Comparison of ENCODE assay signal across 14 cellular contexts in genomic region chr1:161388639-161389038, GRCh38. TPM values are rescaled to one million over a fixed set of nuclear protein-coding genes. Genes with fewer than 3 reads are reported as not detected.
DNase-seq lines count a peak whose midpoint lies in the region; ATAC-seq and TF ChIP-seq lines count a peak whose summit lies in the region.
"Had no signal": no experiment of that assay in that cellular context is flagged by ENCODE, and none has a peak within 500 bp of the region (broad histone marks: within the 10 kb centered on the region; RNA-seq: fewer than 3 reads in every experiment).

No MANE protein-coding gene starts in this region.

- H3K36me3 Mint-ChIP-seq in activated CD8-positive, alpha-beta memory T cell treated with anti-CD3 and anti-CD28 coated beads, Interleukin-2, amount 10 ng/mL, durations not matched to agents 7 days and 5 days = peaks cover 2% of the 10 kb centered on the region
- no peaks in the 10 kb centered on the region for H3K36me3 Mint-ChIP-seq in stimulated activated memory B cell treated with anti-CD40 and anti-IgM and Interleukin-4, amounts not matched to agents 10 μg/mL and 1 μg/mL and 100 μg/mL, for 72 hours
- H3K36me3 Mint-ChIP-seq: stimulated activated naive B cell treated with anti-CD40 and anti-IgM and Interleukin-4, amounts not matched to agents 10 μg/mL and 1 μg/mL and 100 μg/mL, for 72 hours had no signal

- no peak overlapping the region for H3K4me3 ChIP-seq in WERI-Rb-1 (ENCODE audit: low read depth, low read length)
- no peak overlapping the region for H3K4me3 ChIP-seq in gastroesophageal sphincter
- no peak overlapping the region for H3K4me3 ChIP-seq in testis

- H3K4me1 Mint-ChIP-seq in activated CD8-positive, alpha-beta memory T cell treated with anti-CD3 and anti-CD28 coated beads, Interleukin-2, amount 10 ng/mL, durations not matched to agents 7 days and 5 days = peaks cover 37% of the 10 kb centered on the region
- peaks cover 16% of the 10 kb centered on the region for H3K4me1 Mint-ChIP-seq in stimulated activated memory B cell treated with anti-CD40 and anti-IgM and Interleukin-4, amounts not matched to agents 10 μg/mL and 1 μg/mL and 100 μg/mL, for 72 hours

- intact Hi-C loops in testis (cut with DNase I; ENCODE audit: low total_unique reads) = loop anchor here (10.0 kb wide), 1 partner anchor 174 kb away; the partner anchor contains the start of gene FCER1G

- 90 to 100% methylated on average over 1 to 3 of the region's 3 CpGs for WGBS in gastroesophageal sphincter (ENCODE audit: low coverage in 1 of 2), 2 donors
- WGBS in testis, 2 donors = 68 to 88% methylated on average over 3 of the region's 3 CpGs

- H3K4me3 Mint-ChIP-seq in activated CD8-positive, alpha-beta memory T cell treated with anti-CD3 and anti-CD28 coated beads, Interleukin-2, amount 10 ng/mL, durations not matched to agents 7 days and 5 days = peak overlapping the region; percentile 91
- H3K4me3 Mint-ChIP-seq in stimulated activated memory B cell treated with anti-CD40 and anti-IgM and Interleukin-4, amounts not matched to agents 10 μg/mL and 1 μg/mL and 100 μg/mL, for 72 hours = peak overlapping the region; percentile 98

- no peak overlapping the region for H3K27ac ChIP-seq in WERI-Rb-1
- H3K27ac ChIP-seq in gastroesophageal sphincter = peak overlapping the region in 3 of 4 donors; percentile 88 to 96 (median 92)
- H3K27ac ChIP-seq in testis = no peak overlapping the region

- ATAC-seq in activated CD8-positive, alpha-beta memory T cell treated with anti-CD3 and anti-CD28 coated beads, Interleukin-2, amount 10 ng/mL, durations not matched to agents 7 days and 5 days = no peak
- ATAC-seq in gastroesophageal sphincter = no peak
- ATAC-seq in stimulated activated memory B cell treated with anti-CD40 and anti-IgM and Interleukin-4, amounts not matched to agents 10 μg/mL and 1 μg/mL and 100 μg/mL, for 72 hours = no peak
- ATAC-seq: stimulated activated naive B cell treated with anti-CD40 and anti-IgM and Interleukin-4, amounts not matched to agents 10 μg/mL and 1 μg/mL and 100 μg/mL, for 72 hours had no signal

- TF ChIP-seq CTCF in WERI-Rb-1 (IDR thresholded peaks at IDR 0.05; ENCODE audit: low read depth, low read length) = peak; percentile 38; the same call in 1 of the 2 replicates
- TF ChIP-seq CTCF in gastroesophageal sphincter (IDR thresholded peaks at IDR 0.05) = no peak
- no peak for TF ChIP-seq CTCF in testis (IDR thresholded peaks at IDR 0.05)

- H3K27ac Mint-ChIP-seq in activated CD8-positive, alpha-beta memory T cell treated with anti-CD3 and anti-CD28 coated beads, Interleukin-2, amount 10 ng/mL, durations not matched to agents 7 days and 5 days = peak overlapping the region; percentile 42
- peak overlapping the region; percentile 94 for H3K27ac Mint-ChIP-seq in stimulated activated memory B cell treated with anti-CD40 and anti-IgM and Interleukin-4, amounts not matched to agents 10 μg/mL and 1 μg/mL and 100 μg/mL, for 72 hours

- peak; percentile 39 for DNase-seq in activated CD8-positive, alpha-beta memory T cell treated with anti-CD3 and anti-CD28 coated beads, Interleukin-2, amount 10 ng/mL, durations not matched to agents 7 days and 5 days
- DNase-seq in activated CD8-positive, alpha-beta memory T cell treated with anti-CD3 and anti-CD28 coated beads, Interleukin-2, amount 50 U/mL, for 48 hours = no peak
- DNase-seq in WERI-Rb-1 (no peak), NCI-H345 treated with DMSO at 0.1 percent for 48 hours (lab: John Stamatoyannopoulos, UW; ENCODE audit: unreplicated experiment) (no peak), testis (no peak), mesenteric fat pad (ENCODE audit: low spot score) (no peak)
- DNase-seq: ACHN; NCI-H510A treated with DMSO at 0.1 percent for 48 hours; stimulated activated naive B cell treated with anti-CD40 and anti-IgM and Interleukin-4, amounts not matched to agents 10 μg/mL and 1 μg/mL and 100 μg/mL, for 72 hours had no signal

- H3K4me1 ChIP-seq in gastroesophageal sphincter (peaks cover 0 to 17% (median 0%) of the 10 kb centered on the region in 3 donors), testis (peaks cover 5% of the 10 kb centered on the region)

- no peaks in the 10 kb centered on the region for H3K27me3 Mint-ChIP-seq in activated CD8-positive, alpha-beta memory T cell treated with anti-CD3 and anti-CD28 coated beads, Interleukin-2, amount 10 ng/mL, durations not matched to agents 7 days and 5 days
- H3K27me3 Mint-ChIP-seq in stimulated activated memory B cell treated with anti-CD40 and anti-IgM and Interleukin-4, amounts not matched to agents 10 μg/mL and 1 μg/mL and 100 μg/mL, for 72 hours = no peaks in the 10 kb centered on the region
- H3K27me3 Mint-ChIP-seq: stimulated activated naive B cell treated with anti-CD40 and anti-IgM and Interleukin-4, amounts not matched to agents 10 μg/mL and 1 μg/mL and 100 μg/mL, for 72 hours had no signal

- no peaks in the 10 kb centered on the region for H3K9me3 ChIP-seq in WERI-Rb-1 (ENCODE audit: severe bottlenecking)
- no peaks in the 10 kb centered on the region for H3K9me3 ChIP-seq in gastroesophageal sphincter
- no peaks in the 10 kb centered on the region for H3K9me3 ChIP-seq in testis

- TF ChIP-seq POLR2A in gastroesophageal sphincter (IDR thresholded peaks at IDR 0.05) = no peak
- TF ChIP-seq POLR2A in testis (IDR thresholded peaks at IDR 0.05) = no peak

- CTCF ChIA-PET in activated CD8-positive, alpha-beta memory T cell treated with anti-CD3 and anti-CD28 coated beads, Interleukin-2, amount 10 ng/mL, durations not matched to agents 7 days and 5 days (lab: Charles Lee) = interaction anchor here (1.0 to 12.7 kb wide), 5 partner anchors 14 to 221 kb away, joined by 3 to 215 read pairs (median 3); partner anchors contain the start of genes APOA2 and TOMM40L

- no peaks in the 10 kb centered on the region for H3K9me3 Mint-ChIP-seq in activated CD8-positive, alpha-beta memory T cell treated with anti-CD3 and anti-CD28 coated beads, Interleukin-2, amount 10 ng/mL, durations not matched to agents 7 days and 5 days (ENCODE audit: low read depth)
- H3K9me3 Mint-ChIP-seq in stimulated activated memory B cell treated with anti-CD40 and anti-IgM and Interleukin-4, amounts not matched to agents 10 μg/mL and 1 μg/mL and 100 μg/mL, for 72 hours = no peaks in the 10 kb centered on the region
- H3K9me3 Mint-ChIP-seq: stimulated activated naive B cell treated with anti-CD40 and anti-IgM and Interleukin-4, amounts not matched to agents 10 μg/mL and 1 μg/mL and 100 μg/mL, for 72 hours had no signal

- H3K36me3 ChIP-seq in WERI-Rb-1 (no peaks in the 10 kb centered on the region), gastroesophageal sphincter (no peaks in the 10 kb centered on the region), testis (ENCODE audit: low read depth, missing control alignments) (no peaks in the 10 kb centered on the region)

- no peak for TF ChIP-seq EP300 in gastroesophageal sphincter (IDR thresholded peaks at IDR 0.05)

- H3K27me3 ChIP-seq in WERI-Rb-1 (ENCODE audit: insufficient read depth, low read depth, severe bottlenecking) = no peaks in the 10 kb centered on the region
- H3K27me3 ChIP-seq in gastroesophageal sphincter = no peaks in the 10 kb centered on the region
- no peaks in the 10 kb centered on the region for H3K27me3 ChIP-seq in testis

RNA-seq across cellular contexts. Expression of gene CFAP126, which starts 21.0 kb away (rescaled TPM):
- not detected for total RNA-seq in activated CD8-positive, alpha-beta memory T cell treated with anti-CD3 and anti-CD28 coated beads, Interleukin-2, amount 10 ng/mL, durations not matched to agents 7 days and 5 days
- total RNA-seq in gastroesophageal sphincter (not detected), testis (10 to 100 TPM in 1 of 2 donors, 1 to 10 TPM in 1; 3.8 to 13.9 TPM), mesenteric fat pad (not detected)
- polyA plus RNA-seq in testis (ENCODE audit: insufficient read depth, low read depth, low replicate concordance) = 45.4 TPM
- total RNA-seq: fibroblast of lung, M059J had no signal
- polyA plus RNA-seq: fibroblast of lung, neural cell had no signal

Comparison
In these comparisons a context has a peak if more than half of its experiments do, and no peak if none do; other contexts are left out.
1. H3K27ac ChIP-seq: peak in gastroesophageal sphincter (3 of 4); none in WERI-Rb-1 (single experiment) and testis (0 of 2).